Comparison of ENCODE assay signal across 10 cellular contexts in genomic region chr13:67048084-67048792, GRCh38.
DNase-seq lines count a peak whose midpoint lies in the region; ATAC-seq and TF ChIP-seq lines count a peak whose summit lies in the region.
"Had no signal": no experiment of that assay in that cellular context is flagged by ENCODE, and none has a peak within 500 bp of the region (broad histone marks: within the 10 kb centered on the region; RNA-seq: fewer than 3 reads in every experiment).

No MANE protein-coding gene starts in this region.

- no peaks in the 10 kb centered on the region for H3K27me3 ChIP-seq in thyroid gland

- no peak overlapping the region for H3K27ac Mint-ChIP-seq in activated T-cell treated with anti-CD3 and anti-CD28 coated beads, Interleukin-2, amount 50 U/mL, for 24 hours

- DNase-seq in EL (peak; percentile 24), NAMALWA (ENCODE audit: low spot score) (peak; percentile 11), Right ventricle myocardium superior (no peak), NCI-H774 (lab: John Stamatoyannopoulos, UW) (no peak), thyroid gland (no peak)
- no peak for DNase-seq in activated T-cell treated with anti-CD3 and anti-CD28 coated beads, Interleukin-2, amount 50 U/mL, for 24 hours
- DNase-seq in activated T-cell treated with anti-CD3 and anti-CD28 coated beads, Interleukin-2, amount 50 U/mL, for 1 hour, result no peak

- peaks cover 6% of the 10 kb centered on the region for H3K4me1 Mint-ChIP-seq in activated T-cell treated with anti-CD3 and anti-CD28 coated beads, Interleukin-2, amount 50 U/mL, for 24 hours (ENCODE audit: low read depth)

- H3K9me3 ChIP-seq in thyroid gland, result no peaks in the 10 kb centered on the region

- no peak for TF ChIP-seq CTCF in thyroid gland (IDR thresholded peaks at IDR 0.05)

- H3K36me3 ChIP-seq in thyroid gland, result no peaks in the 10 kb centered on the region

- 59 to 71% methylated on average over 3 of the region's 3 CpGs for WGBS in thyroid gland, 2 donors

- no peaks in the 10 kb centered on the region for H3K27me3 Mint-ChIP-seq in activated T-cell treated with anti-CD3 and anti-CD28 coated beads, Interleukin-2, amount 50 U/mL, for 24 hours

- H3K4me1 ChIP-seq in thyroid gland, result no peaks in the 10 kb centered on the region

- no peak overlapping the region for H3K4me3 ChIP-seq in thyroid gland (replicated peaks in 1 of 3)

- H3K36me3 Mint-ChIP-seq in activated T-cell treated with anti-CD3 and anti-CD28 coated beads, Interleukin-2, amount 50 U/mL, for 24 hours (ENCODE audit: low read depth), result no peaks in the 10 kb centered on the region

- H3K27ac ChIP-seq in thyroid gland, result no peak overlapping the region
- H3K27ac ChIP-seq: epithelial cell of prostate, HL-60 had no signal

- ATAC-seq in GM21825 (IDR thresholded peaks at IDR 0.05; ENCODE audit: unreplicated experiment), result peak; percentile 81
- ATAC-seq in Right ventricle myocardium superior (ENCODE audit: poor library complexity), result peak; percentile 41

- H3K4me3 Mint-ChIP-seq in activated T-cell treated with anti-CD3 and anti-CD28 coated beads, Interleukin-2, amount 50 U/mL, for 24 hours, result no peak overlapping the region

- intact Hi-C loops in Right ventricle myocardium superior (cut with DNase I) (no loop called here), thyroid gland (cut with DNase I) (no loop called here)

- TF ChIP-seq POLR2A in thyroid gland (IDR thresholded peaks at IDR 0.05), result no peak

- H3K9me3 Mint-ChIP-seq in activated T-cell treated with anti-CD3 and anti-CD28 coated beads, Interleukin-2, amount 50 U/mL, for 24 hours, result peaks cover 3% of the 10 kb centered on the region

Comparison
In these comparisons a context has a peak if more than half of its experiments do, and no peak if none do; other contexts are left out.
1. DNase-seq: peak in EL (single experiment) and NAMALWA (single experiment); none in Right ventricle myocardium superior (single experiment), NCI-H774 (single experiment), activated T-cell treated with anti-CD3 and anti-CD28 coated beads, Interleukin-2, amount 50 U/mL, for 24 hours (single experiment), thyroid gland (0 of 2) and activated T-cell treated with anti-CD3 and anti-CD28 coated beads, Interleukin-2, amount 50 U/mL, for 1 hour (single experiment).